Comparison of ENCODE assay signal across 1 cellular context in the genomic region with DNA sequence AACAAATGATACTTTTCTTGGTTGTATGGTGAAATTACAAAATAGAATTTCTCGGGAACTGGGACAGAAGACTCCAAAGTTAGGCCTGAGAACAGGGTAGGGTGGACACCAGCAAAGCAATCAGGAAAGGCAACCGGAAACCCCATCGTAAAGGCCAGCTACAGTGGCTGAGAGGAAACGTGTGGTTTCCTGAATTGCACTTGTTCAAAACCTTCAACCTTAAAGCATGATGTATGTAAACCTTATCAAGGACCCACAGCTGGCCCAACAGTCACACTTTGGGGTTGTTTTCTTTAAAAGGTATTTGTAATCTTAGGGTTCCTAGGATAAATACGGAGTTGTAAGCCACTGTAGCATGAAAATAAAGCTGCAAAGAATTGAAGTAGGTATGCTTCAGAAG.
TF ChIP-seq lines count a peak whose summit lies in the region.

No MANE protein-coding gene starts in this region.

TF ChIP-seq in GM12878, 131 proteins besides CTCF, POLR2A, EP300 and RAD21 (continued from another document):
- TF ChIP-seq, protein P1, sequence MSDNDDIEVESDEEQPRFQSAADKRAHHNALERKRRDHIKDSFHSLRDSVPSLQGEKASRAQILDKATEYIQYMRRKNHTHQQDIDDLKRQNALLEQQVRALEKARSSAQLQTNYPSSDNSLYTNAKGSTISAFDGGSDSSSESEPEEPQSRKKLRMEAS (IDR thresholded peaks at IDR 0.05; ENCODE audit: low read depth, low read length) = no peak
- TF ChIP-seq ATF3 (IDR thresholded peaks at IDR 0.05; ENCODE audit: borderline replicate concordance, extremely low read depth, low read depth, low read length) = no peak
- TF ChIP-seq LARP7 (IDR thresholded peaks at IDR 0.05) = no peak
- no peak for TF ChIP-seq RB1 (IDR thresholded peaks at IDR 0.05; ENCODE audit: borderline replicate concordance)
- TF ChIP-seq ETV6 (conservative IDR thresholded peaks at IDR 0.05 in 1 of 2, IDR thresholded peaks at IDR 0.05 in 1 of 2; ENCODE audit: borderline replicate concordance in 1 of 2, low read depth in 1 of 2) = no peak
- TF ChIP-seq NR2C1 (IDR thresholded peaks at IDR 0.05) = no peak
- no peak for TF ChIP-seq STAT3 (IDR thresholded peaks at IDR 0.05; ENCODE audit: low read depth, low read length)
- no peak for TF ChIP-seq JUND (IDR thresholded peaks at IDR 0.05; ENCODE audit: low read depth, low read length)
- no peak for TF ChIP-seq ESRRA (IDR thresholded peaks at IDR 0.05; ENCODE audit: low read length)
